In the genomic region with DNA sequence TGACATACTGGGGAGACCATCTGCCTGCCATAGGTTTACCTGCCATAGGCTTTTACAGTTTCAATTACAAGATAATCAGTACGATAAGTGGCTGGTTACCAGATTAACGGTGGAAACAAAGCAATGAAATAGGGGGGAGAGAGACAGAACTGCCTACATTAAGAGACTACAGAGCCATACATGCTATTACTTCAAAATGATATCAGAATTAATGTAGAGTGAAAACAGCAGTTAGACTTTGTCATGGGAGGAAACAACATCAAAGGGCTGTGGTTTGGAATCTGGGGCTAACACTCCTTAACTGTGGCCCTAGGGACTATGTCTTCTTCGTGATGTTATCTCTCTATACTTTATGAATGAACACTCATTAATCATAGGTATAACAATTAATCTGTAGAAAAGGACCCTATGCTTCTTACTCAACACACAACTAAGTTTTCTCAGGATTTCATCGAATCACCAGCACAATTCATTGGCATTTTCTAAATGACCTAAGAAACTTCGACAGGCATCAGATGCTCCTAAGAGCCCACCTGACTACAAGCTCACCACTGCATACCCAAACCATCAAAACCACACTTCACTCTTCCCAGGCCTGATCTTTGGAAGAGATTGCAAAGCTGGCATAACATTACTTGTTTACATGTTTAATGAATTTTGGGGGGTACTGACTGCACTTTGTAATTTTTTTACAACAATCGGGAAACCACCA, we compare ENCODE assay signal across 14 cellular contexts.
DNase-seq lines count a peak whose midpoint lies in the region; ATAC-seq and TF ChIP-seq lines count a peak whose summit lies in the region.
"Had no signal": no experiment of that assay in that cellular context is flagged by ENCODE, and none has a peak within 500 bp of the region (broad histone marks: within the 10 kb centered on the region; RNA-seq: fewer than 3 reads in every experiment).

No MANE protein-coding gene starts in this region.

- DNase-seq in NCI-H748 (lab: John Stamatoyannopoulos, UW; ENCODE audit: unreplicated experiment) (peak; percentile 9), NCI-H748 treated with DMSO at 0.1 percent for 48 hours (lab: John Stamatoyannopoulos, UW) (no peak), OCI-M1 (lab: John Stamatoyannopoulos, UW) (peak; percentile 25), hepatocyte (ENCODE audit: low spot score) (no peak)
- peak; percentile 96 for DNase-seq in Jurkat, Clone E6-1 (ENCODE audit: low read depth, low spot score)
- DNase-seq in effector memory CD8-positive, alpha-beta T cell: no peak
- DNase-seq: activated CD4-positive, CD25-positive, alpha-beta regulatory T cell treated with anti-CD3 and anti-CD28 coated beads, Interleukin-2, amount 50 U/mL, for 72 hours; activated naive CD8-positive, alpha-beta T cell treated with anti-CD3 and anti-CD28 coated beads, Interleukin-2, amount 10 ng/mL, durations not matched to agents 7 days and 5 days; NCI-H187; NCI-H510A treated with DMSO at 0.1 percent for 48 hours; stimulated activated CD4-positive, alpha-beta T cell treated with anti-CD3 and anti-CD28 coated beads, Interleukin-12 subunit alpha, Interleukin-12 subunit beta, amount 100 ng/mL, for 4 hours had no signal

- no peak overlapping the region for H3K4me2 ChIP-seq in hepatocyte

- peaks cover 21% of the 10 kb centered on the region for H3K79me2 ChIP-seq in hepatocyte

- 73% methylated on average over 6 of the region's 6 CpGs for WGBS in hepatocyte (ENCODE audit: low lambda C conversion rate, missing lambda C conversion rate)

- TF ChIP-seq CTCF in hepatocyte (IDR thresholded peaks at IDR 0.05; ENCODE audit: poor library complexity): no peak

- H3K9me2 ChIP-seq in hepatocyte (replicated peaks; ENCODE audit: insufficient read depth): no peaks in the 10 kb centered on the region

- peaks cover 2% of the 10 kb centered on the region for H4K20me1 ChIP-seq in hepatocyte (ENCODE audit: insufficient read depth, poor library complexity, severe bottlenecking)

- no peaks in the 10 kb centered on the region for H3K36me3 ChIP-seq in hepatocyte (replicated peaks; ENCODE audit: insufficient read depth, low read depth)

- peak overlapping the region; percentile 28 for H3K4me3 ChIP-seq in Jurkat, Clone E6-1 (ENCODE audit: low read length)
- no peak overlapping the region for H3K4me3 ChIP-seq in hepatocyte

- no peaks in the 10 kb centered on the region for H3K27me3 ChIP-seq in hepatocyte

- no peaks in the 10 kb centered on the region for H3K4me1 ChIP-seq in hepatocyte (ENCODE audit: insufficient read depth)

- H3K36me3 Mint-ChIP-seq in effector memory CD8-positive, alpha-beta T cell (ENCODE audit: insufficient read depth): no peaks in the 10 kb centered on the region
- H3K36me3 Mint-ChIP-seq: activated naive CD8-positive, alpha-beta T cell treated with anti-CD3 and anti-CD28 coated beads, Interleukin-2, amount 10 ng/mL, durations not matched to agents 7 days and 5 days had no signal

- no peak overlapping the region for H3K27ac Mint-ChIP-seq in effector memory CD8-positive, alpha-beta T cell
- H3K27ac Mint-ChIP-seq: activated naive CD8-positive, alpha-beta T cell treated with anti-CD3 and anti-CD28 coated beads, Interleukin-2, amount 10 ng/mL, durations not matched to agents 7 days and 5 days had no signal

- H3K4me1 Mint-ChIP-seq in effector memory CD8-positive, alpha-beta T cell (ENCODE audit: low read depth in 2 of 2): no peaks in the 10 kb centered on the region

- peak overlapping the region; percentile 36 for H3K27ac ChIP-seq in hepatocyte

- no peak overlapping the region for H2AFZ ChIP-seq in hepatocyte

- no peak overlapping the region for H3K4me3 Mint-ChIP-seq in effector memory CD8-positive, alpha-beta T cell
- H3K4me3 Mint-ChIP-seq: activated naive CD8-positive, alpha-beta T cell treated with anti-CD3 and anti-CD28 coated beads, Interleukin-2, amount 10 ng/mL, durations not matched to agents 7 days and 5 days had no signal

- ATAC-seq in effector memory CD8-positive, alpha-beta T cell (replicated peaks): no peak
- ATAC-seq in GM18498 (IDR thresholded peaks at IDR 0.05; ENCODE audit: unreplicated experiment): no peak
- ATAC-seq in GM18868 (IDR thresholded peaks at IDR 0.05; ENCODE audit: unreplicated experiment): no peak
- ATAC-seq: left lobe of liver had no signal

- no peaks in the 10 kb centered on the region for H3K9me3 Mint-ChIP-seq in effector memory CD8-positive, alpha-beta T cell
- H3K9me3 Mint-ChIP-seq: activated naive CD8-positive, alpha-beta T cell treated with anti-CD3 and anti-CD28 coated beads, Interleukin-2, amount 10 ng/mL, durations not matched to agents 7 days and 5 days had no signal

- peaks cover 0 to 11% of the 10 kb centered on the region in 2 donors for H3K27me3 Mint-ChIP-seq in effector memory CD8-positive, alpha-beta T cell

- H3K9me3 ChIP-seq in hepatocyte (ENCODE audit: low read depth): no peaks in the 10 kb centered on the region

Comparison
In these comparisons a context has a peak if more than half of its experiments do, and no peak if none do; other contexts are left out.
1. DNase-seq: peak in NCI-H748 (single experiment), Jurkat, Clone E6-1 (single experiment) and OCI-M1 (single experiment); none in NCI-H748 treated with DMSO at 0.1 percent for 48 hours (single experiment), hepatocyte (single experiment) and effector memory CD8-positive, alpha-beta T cell (0 of 3).